Comparison of ENCODE assay signal across 8 cellular contexts in genomic region chr14:20614038-20614840, GRCh38. TPM values are rescaled to one million over a fixed set of nuclear protein-coding genes. Genes with fewer than 3 reads are reported as not detected.
A peak's percentile ranks its signal among the peaks of the same experiment; 100 is the strongest.
DNase-seq lines count a peak whose midpoint lies in the region; ATAC-seq, FAIRE-seq and TF ChIP-seq lines count a peak whose summit lies in the region.

No MANE protein-coding gene starts in this region.

- no peak for DNase-seq in AG04449 (ENCODE audit: low read depth, low spot score)
- no peak for DNase-seq in GM19239 (ENCODE audit: insufficient read length, low spot score)
- DNase-seq in endodermal cell, result peak; percentile 80
- peak; percentile 45 to 60 (median 48) for DNase-seq in ovary
- no peak for DNase-seq in mesenteric fat pad (ENCODE audit: low spot score)

- H4K20me1 ChIP-seq in OCI-LY3 (ENCODE audit: insufficient read depth, low read length), result peaks cover 5% of the 10 kb centered on the region

- H3K9me3 ChIP-seq in OCI-LY3 (ENCODE audit: insufficient read depth, low read length) (no peaks in the 10 kb centered on the region), endodermal cell (ENCODE audit: control insufficient read depth, low read length) (no peaks in the 10 kb centered on the region), ovary (no peaks in the 10 kb centered on the region)

- no peaks in the 10 kb centered on the region for H3K36me3 Mint-ChIP-seq in endodermal cell (ENCODE audit: low read depth)

- POLR2A ChIA-PET in AG04449 (lab: Yijun Ruan, JAX), result interaction anchor here (1.6 to 1.8 kb wide), 3 partner anchors 67 to 271 kb away, joined by 10 to 17 read pairs (median 12); partner anchors contain the start of genes PARP2 and RNASE4

- H3K9me3 Mint-ChIP-seq in endodermal cell, result no peaks in the 10 kb centered on the region

- peak overlapping the region; percentile 87 for H3K4me2 ChIP-seq in OCI-LY3 (ENCODE audit: low read length)

- H3K27me3 Mint-ChIP-seq in endodermal cell (ENCODE audit: insufficient read depth), result no peaks in the 10 kb centered on the region

- H3K36me3 ChIP-seq in OCI-LY3 (replicated peaks; ENCODE audit: low read depth, low read length) (no peaks in the 10 kb centered on the region), endodermal cell (ENCODE audit: control insufficient read depth, insufficient read depth, low read length) (no peaks in the 10 kb centered on the region), ovary (no peaks in the 10 kb centered on the region)

- intact Hi-C loops in ovary (cut with DNase I), result loop anchor here in 3 of 4 donors (5.0 kb wide), 3 partner anchors 68 to 272 kb away; partner anchors contain the start of genes RNASE4 (in 2 of the 3), PARP2 (in 1 of the 3) and TEP1 (in 1 of the 3)

- FAIRE-seq in GM19239 (lab: Jason Lieb, UNC), result peak; percentile 48

- H3K27ac ChIP-seq in OCI-LY3 (ENCODE audit: low read length) (peak overlapping the region; percentile 76), endodermal cell (ENCODE audit: low read depth, low read length) (no peak overlapping the region), ovary (peak overlapping the region; percentile 73 to 79)

- TF ChIP-seq POLR2A in ovary (IDR thresholded peaks at IDR 0.05), result no peak

- peaks cover 44% of the 10 kb centered on the region for H3K4me1 ChIP-seq in OCI-LY3 (ENCODE audit: low read length)
- H3K4me1 ChIP-seq in endodermal cell (ENCODE audit: control insufficient read depth, insufficient read depth, low read length), result no peaks in the 10 kb centered on the region
- H3K4me1 ChIP-seq in ovary (ENCODE audit: insufficient read depth), result no peaks in the 10 kb centered on the region

- H3K9ac ChIP-seq in OCI-LY3 (ENCODE audit: low read length) (peak overlapping the region; percentile 66), endodermal cell (ENCODE audit: extremely low read depth, low read length, poor library complexity, severe bottlenecking) (peak overlapping the region; percentile 48)

- no peak for TF ChIP-seq EP300 in ovary (IDR thresholded peaks at IDR 0.05)

- TF ChIP-seq CTCF in AG04449 (IDR thresholded peaks at IDR 0.05; ENCODE audit: insufficient read depth, low read length, missing control alignments) (no peak), OCI-LY3 (IDR thresholded peaks at IDR 0.05; ENCODE audit: low read depth, low read length) (no peak), endodermal cell (conservative IDR thresholded peaks at IDR 0.05) (no peak), ovary (IDR thresholded peaks at IDR 0.05) (no peak)

- no peaks in the 10 kb centered on the region for H3K79me2 ChIP-seq in OCI-LY3 (ENCODE audit: low read length)

- ATAC-seq in GM18861 (IDR thresholded peaks at IDR 0.05; ENCODE audit: unreplicated experiment), result no peak
- no peak for ATAC-seq in HG02884 (IDR thresholded peaks at IDR 0.05; ENCODE audit: unreplicated experiment)

- peak overlapping the region; percentile 70 for H3K4me3 ChIP-seq in AG04449 (ENCODE audit: low read depth, low read length)
- H3K4me3 ChIP-seq in OCI-LY3 (ENCODE audit: low read length), result peak overlapping the region; percentile 84
- H3K4me3 ChIP-seq in endodermal cell (ENCODE audit: low read length), result peak overlapping the region; percentile 92
- H3K4me3 ChIP-seq in ovary, result peak overlapping the region; percentile 57

- WGBS in endodermal cell (ENCODE audit: insufficient coverage in 1 of 2, insufficient read length in 1 of 2), 2 experiments, result 27 to 79% methylated on average over 5 to 14 of the region's 17 CpGs
- 2 to 3% (median 3%) methylated on average over 17 of the region's 17 CpGs for WGBS in ovary, 3 donors

- CTCF ChIA-PET in AG04449 (lab: Yijun Ruan, JAX), result interaction anchor here (0.6 to 3.5 kb wide), 13 partner anchors 9 to 359 kb away, joined by 3 to 27 read pairs (median 5); partner anchors contain the start of genes PIP4P1 and RNASE4

- peaks cover 10% of the 10 kb centered on the region for H3K27me3 ChIP-seq in OCI-LY3 (ENCODE audit: low read depth, low read length)
- no peaks in the 10 kb centered on the region for H3K27me3 ChIP-seq in endodermal cell (ENCODE audit: control insufficient read depth, insufficient read depth, low read length, poor library complexity, severe bottlenecking)
- H3K27me3 ChIP-seq in ovary, result no peaks in the 10 kb centered on the region

- peak overlapping the region; percentile 71 for H2AFZ ChIP-seq in OCI-LY3 (ENCODE audit: low read depth, low read length)

- H3K27ac Mint-ChIP-seq in endodermal cell, result no peak overlapping the region

- peaks cover 13% of the 10 kb centered on the region for H3K4me1 Mint-ChIP-seq in endodermal cell

- no peak overlapping the region for H3K4me3 Mint-ChIP-seq in endodermal cell

RNA-seq across cellular contexts. Expression of gene RNASE12, which starts 23.1 kb away (rescaled TPM):
- not detected for total RNA-seq in endodermal cell
- polyA plus RNA-seq in endodermal cell (2013, experiment 1 of 2), result not detected
- not detected for polyA plus RNA-seq in endodermal cell (2013, experiment 2 of 2)
- total RNA-seq in ovary, result not detected
- polyA plus RNA-seq in ovary, result not detected
- not detected for total RNA-seq in mesenteric fat pad

RNA-seq across cellular contexts. Expression of gene RNASE11, which starts 26.4 kb away (rescaled TPM):
- not detected for total RNA-seq in endodermal cell
- not detected for polyA plus RNA-seq in endodermal cell (2013, experiment 1 of 2)
- polyA plus RNA-seq in endodermal cell (2013, experiment 2 of 2), result not detected
- total RNA-seq in ovary, result not detected
- polyA plus RNA-seq in ovary, result under 1 TPM in 1 of 2 donors, not detected in 1; 0.28 TPM
- not detected for total RNA-seq in mesenteric fat pad

RNA-seq across cellular contexts. Expression of gene OR6S1, which starts 27.3 kb away (rescaled TPM):
- total RNA-seq in endodermal cell, result not detected
- not detected for polyA plus RNA-seq in endodermal cell (2013, experiment 1 of 2)
- not detected for polyA plus RNA-seq in endodermal cell (2013, experiment 2 of 2)
- not detected for total RNA-seq in ovary
- polyA plus RNA-seq in ovary, result not detected
- not detected for total RNA-seq in mesenteric fat pad

RNA-seq across cellular contexts. Expression of gene RNASE9, which starts 53.4 kb away (rescaled TPM):
- total RNA-seq in endodermal cell (not detected), ovary (not detected), mesenteric fat pad (not detected)
- polyA plus RNA-seq in endodermal cell (2013, experiment 1 of 2), result not detected
- polyA plus RNA-seq in endodermal cell (2013, experiment 2 of 2), result not detected
- not detected for polyA plus RNA-seq in ovary

Comparison
In these comparisons a context has a peak if more than half of its experiments do, and no peak if none do; other contexts are left out.
1. DNase-seq: peak in endodermal cell (single experiment) and ovary (5 of 5); none in AG04449 (single experiment), GM19239 (single experiment) and mesenteric fat pad (single experiment).
2. Peak in every context shown above with its lines, with median percentiles within 50 percentile points of each other: H3K4me3 ChIP-seq.